1 cellular context compared by ENCODE assay signal in the genomic region with DNA sequence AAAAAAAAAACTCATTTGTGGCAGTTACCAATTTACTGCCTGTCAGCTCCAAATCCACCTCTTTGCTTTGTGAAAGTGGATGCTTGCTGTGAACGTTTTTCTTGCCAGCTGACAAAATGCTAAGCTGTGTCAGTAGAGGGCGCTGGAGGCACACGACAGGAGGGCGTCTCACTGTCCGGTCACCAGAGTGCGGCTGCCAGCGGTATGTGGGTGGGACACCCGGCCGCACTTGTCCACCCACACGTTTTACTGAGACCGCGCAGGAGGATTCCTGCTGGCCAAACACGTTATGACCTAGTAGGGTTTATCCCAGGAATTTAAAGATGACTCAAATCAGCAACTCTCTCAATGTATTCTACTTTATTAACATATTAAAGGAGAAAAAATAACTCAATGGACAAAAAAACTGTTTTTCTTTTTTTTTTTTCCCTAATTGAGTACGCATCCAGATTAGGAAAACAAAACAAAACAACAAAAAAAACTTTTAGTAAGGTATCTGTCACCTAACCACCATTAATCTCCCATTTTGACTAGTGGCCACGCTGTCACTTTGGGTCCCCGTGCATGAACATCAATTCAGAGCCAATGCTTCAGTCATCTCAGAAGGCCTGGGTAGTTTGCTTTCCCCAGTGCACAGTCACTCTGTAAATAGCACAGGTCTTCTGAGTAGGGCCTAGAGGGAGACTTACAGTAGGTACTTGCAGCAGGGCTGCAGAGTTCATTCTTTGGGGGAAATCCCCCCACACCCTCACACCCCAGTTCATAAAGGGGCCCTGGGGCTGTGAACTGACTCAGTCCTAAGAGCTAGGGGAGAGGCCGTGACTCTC.
A peak's percentile ranks its signal among the peaks of the same experiment; 100 is the strongest.
TF ChIP-seq lines count a peak whose summit lies in the region.

No MANE protein-coding gene starts in this region.

TF ChIP-seq in HEK293, 187 proteins besides CTCF, POLR2A, EP300 and RAD21 (continued from another document and continues in another):
- TF ChIP-seq, protein P1, sequence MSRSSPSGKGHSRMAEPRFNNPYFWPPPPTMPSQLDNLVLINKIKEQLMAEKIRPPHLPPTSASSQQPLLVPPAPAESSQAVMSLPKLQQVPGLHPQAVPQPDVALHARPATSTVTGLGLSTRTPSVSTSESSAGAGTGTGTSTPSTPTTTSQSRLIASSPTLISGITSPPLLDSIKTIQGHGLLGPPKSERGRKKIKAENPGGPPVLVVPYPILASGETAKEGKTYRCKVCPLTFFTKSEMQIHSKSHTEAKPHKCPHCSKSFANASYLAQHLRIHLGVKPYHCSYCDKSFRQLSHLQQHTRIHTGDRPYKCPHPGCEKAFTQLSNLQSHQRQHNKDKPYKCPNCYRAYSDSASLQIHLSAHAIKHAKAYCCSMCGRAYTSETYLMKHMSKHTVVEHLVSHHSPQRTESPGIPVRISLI (tag by site-specific recombination; IDR thresholded peaks at IDR 0.05): 0 out of 2 replicates have a peak, but pooled peaks have one; percentile 44
- no peak for TF ChIP-seq ZNF624 (tag by site-specific recombination; IDR thresholded peaks at IDR 0.05)
- no peak for TF ChIP-seq ZNF140 (tag by site-specific recombination; IDR thresholded peaks at IDR 0.05)
- TF ChIP-seq, protein P2, sequence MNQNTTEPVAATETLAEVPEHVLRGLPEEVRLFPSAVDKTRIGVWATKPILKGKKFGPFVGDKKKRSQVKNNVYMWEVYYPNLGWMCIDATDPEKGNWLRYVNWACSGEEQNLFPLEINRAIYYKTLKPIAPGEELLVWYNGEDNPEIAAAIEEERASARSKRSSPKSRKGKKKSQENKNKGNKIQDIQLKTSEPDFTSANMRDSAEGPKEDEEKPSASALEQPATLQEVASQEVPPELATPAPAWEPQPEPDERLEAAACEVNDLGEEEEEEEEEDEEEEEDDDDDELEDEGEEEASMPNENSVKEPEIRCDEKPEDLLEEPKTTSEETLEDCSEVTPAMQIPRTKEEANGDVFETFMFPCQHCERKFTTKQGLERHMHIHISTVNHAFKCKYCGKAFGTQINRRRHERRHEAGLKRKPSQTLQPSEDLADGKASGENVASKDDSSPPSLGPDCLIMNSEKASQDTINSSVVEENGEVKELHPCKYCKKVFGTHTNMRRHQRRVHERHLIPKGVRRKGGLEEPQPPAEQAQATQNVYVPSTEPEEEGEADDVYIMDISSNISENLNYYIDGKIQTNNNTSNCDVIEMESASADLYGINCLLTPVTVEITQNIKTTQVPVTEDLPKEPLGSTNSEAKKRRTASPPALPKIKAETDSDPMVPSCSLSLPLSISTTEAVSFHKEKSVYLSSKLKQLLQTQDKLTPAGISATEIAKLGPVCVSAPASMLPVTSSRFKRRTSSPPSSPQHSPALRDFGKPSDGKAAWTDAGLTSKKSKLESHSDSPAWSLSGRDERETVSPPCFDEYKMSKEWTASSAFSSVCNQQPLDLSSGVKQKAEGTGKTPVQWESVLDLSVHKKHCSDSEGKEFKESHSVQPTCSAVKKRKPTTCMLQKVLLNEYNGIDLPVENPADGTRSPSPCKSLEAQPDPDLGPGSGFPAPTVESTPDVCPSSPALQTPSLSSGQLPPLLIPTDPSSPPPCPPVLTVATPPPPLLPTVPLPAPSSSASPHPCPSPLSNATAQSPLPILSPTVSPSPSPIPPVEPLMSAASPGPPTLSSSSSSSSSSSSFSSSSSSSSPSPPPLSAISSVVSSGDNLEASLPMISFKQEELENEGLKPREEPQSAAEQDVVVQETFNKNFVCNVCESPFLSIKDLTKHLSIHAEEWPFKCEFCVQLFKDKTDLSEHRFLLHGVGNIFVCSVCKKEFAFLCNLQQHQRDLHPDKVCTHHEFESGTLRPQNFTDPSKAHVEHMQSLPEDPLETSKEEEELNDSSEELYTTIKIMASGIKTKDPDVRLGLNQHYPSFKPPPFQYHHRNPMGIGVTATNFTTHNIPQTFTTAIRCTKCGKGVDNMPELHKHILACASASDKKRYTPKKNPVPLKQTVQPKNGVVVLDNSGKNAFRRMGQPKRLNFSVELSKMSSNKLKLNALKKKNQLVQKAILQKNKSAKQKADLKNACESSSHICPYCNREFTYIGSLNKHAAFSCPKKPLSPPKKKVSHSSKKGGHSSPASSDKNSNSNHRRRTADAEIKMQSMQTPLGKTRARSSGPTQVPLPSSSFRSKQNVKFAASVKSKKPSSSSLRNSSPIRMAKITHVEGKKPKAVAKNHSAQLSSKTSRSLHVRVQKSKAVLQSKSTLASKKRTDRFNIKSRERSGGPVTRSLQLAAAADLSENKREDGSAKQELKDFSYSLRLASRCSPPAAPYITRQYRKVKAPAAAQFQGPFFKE (tag by site-specific recombination; IDR thresholded peaks at IDR 0.05; ENCODE audit: borderline replicate concordance): no peak
- no peak for TF ChIP-seq ZNF510 (tag by site-specific recombination; IDR thresholded peaks at IDR 0.05; ENCODE audit: insufficient replicate concordance)
- TF ChIP-seq ZNF664 (tag by site-specific recombination; IDR thresholded peaks at IDR 0.05): no peak
- TF ChIP-seq, protein P3, sequence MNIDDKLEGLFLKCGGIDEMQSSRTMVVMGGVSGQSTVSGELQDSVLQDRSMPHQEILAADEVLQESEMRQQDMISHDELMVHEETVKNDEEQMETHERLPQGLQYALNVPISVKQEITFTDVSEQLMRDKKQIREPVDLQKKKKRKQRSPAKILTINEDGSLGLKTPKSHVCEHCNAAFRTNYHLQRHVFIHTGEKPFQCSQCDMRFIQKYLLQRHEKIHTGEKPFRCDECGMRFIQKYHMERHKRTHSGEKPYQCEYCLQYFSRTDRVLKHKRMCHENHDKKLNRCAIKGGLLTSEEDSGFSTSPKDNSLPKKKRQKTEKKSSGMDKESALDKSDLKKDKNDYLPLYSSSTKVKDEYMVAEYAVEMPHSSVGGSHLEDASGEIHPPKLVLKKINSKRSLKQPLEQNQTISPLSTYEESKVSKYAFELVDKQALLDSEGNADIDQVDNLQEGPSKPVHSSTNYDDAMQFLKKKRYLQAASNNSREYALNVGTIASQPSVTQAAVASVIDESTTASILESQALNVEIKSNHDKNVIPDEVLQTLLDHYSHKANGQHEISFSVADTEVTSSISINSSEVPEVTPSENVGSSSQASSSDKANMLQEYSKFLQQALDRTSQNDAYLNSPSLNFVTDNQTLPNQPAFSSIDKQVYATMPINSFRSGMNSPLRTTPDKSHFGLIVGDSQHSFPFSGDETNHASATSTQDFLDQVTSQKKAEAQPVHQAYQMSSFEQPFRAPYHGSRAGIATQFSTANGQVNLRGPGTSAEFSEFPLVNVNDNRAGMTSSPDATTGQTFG (tag by site-specific recombination; IDR thresholded peaks at IDR 0.05; ENCODE audit: borderline replicate concordance): no peak
- TF ChIP-seq ZNF660 (tag by site-specific recombination; IDR thresholded peaks at IDR 0.05): peak; percentile 86
- TF ChIP-seq ZNF239 (tag by site-specific recombination; IDR thresholded peaks at IDR 0.05): no peak
- no peak for TF ChIP-seq SALL2 (tag by site-specific recombination; IDR thresholded peaks at IDR 0.05; ENCODE audit: borderline replicate concordance)
- TF ChIP-seq ZEB2 (tag by site-specific recombination; IDR thresholded peaks at IDR 0.05): peak; percentile 59
- no peak for TF ChIP-seq ZNF776 (tag by site-specific recombination; IDR thresholded peaks at IDR 0.05; ENCODE audit: borderline replicate concordance)
- no peak for TF ChIP-seq ZNF37A (tag by site-specific recombination; IDR thresholded peaks at IDR 0.05)
- no peak for TF ChIP-seq ZNF701 (tag by site-specific recombination; IDR thresholded peaks at IDR 0.05)
- TF ChIP-seq, protein P4, sequence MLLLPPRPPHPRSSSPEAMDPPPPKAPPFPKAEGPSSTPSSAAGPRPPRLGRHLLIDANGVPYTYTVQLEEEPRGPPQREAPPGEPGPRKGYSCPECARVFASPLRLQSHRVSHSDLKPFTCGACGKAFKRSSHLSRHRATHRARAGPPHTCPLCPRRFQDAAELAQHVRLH (tag by site-specific recombination; IDR thresholded peaks at IDR 0.05): no peak
- TF ChIP-seq, protein P5, sequence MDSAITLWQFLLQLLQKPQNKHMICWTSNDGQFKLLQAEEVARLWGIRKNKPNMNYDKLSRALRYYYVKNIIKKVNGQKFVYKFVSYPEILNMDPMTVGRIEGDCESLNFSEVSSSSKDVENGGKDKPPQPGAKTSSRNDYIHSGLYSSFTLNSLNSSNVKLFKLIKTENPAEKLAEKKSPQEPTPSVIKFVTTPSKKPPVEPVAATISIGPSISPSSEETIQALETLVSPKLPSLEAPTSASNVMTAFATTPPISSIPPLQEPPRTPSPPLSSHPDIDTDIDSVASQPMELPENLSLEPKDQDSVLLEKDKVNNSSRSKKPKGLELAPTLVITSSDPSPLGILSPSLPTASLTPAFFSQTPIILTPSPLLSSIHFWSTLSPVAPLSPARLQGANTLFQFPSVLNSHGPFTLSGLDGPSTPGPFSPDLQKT (IDR thresholded peaks at IDR 0.05; ENCODE audit: borderline replicate concordance, low read depth, low read length): no peak
- no peak for TF ChIP-seq ZBTB7A (tag by site-specific recombination; IDR thresholded peaks at IDR 0.05; ENCODE audit: low read depth)
- no peak for TF ChIP-seq OVOL3 (tag by site-specific recombination; IDR thresholded peaks at IDR 0.05)
- TF ChIP-seq, protein P6, sequence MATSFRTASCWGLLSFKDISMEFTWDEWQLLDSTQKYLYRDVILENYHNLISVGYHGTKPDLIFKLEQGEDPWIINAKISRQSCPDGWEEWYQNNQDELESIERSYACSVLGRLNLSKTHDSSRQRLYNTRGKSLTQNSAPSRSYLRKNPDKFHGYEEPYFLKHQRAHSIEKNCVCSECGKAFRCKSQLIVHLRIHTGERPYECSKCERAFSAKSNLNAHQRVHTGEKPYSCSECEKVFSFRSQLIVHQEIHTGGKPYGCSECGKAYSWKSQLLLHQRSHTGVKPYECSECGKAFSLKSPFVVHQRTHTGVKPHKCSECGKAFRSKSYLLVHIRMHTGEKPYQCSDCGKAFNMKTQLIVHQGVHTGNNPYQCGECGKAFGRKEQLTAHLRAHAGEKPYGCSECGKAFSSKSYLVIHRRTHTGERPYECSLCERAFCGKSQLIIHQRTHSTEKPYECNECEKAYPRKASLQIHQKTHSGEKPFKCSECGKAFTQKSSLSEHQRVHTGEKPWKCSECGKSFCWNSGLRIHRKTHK (tag by site-specific recombination; IDR thresholded peaks at IDR 0.05): no peak
- TF ChIP-seq ZFP41 (tag by site-specific recombination; IDR thresholded peaks at IDR 0.05; ENCODE audit: borderline replicate concordance): no peak
- TF ChIP-seq ZNF830 (tag by site-specific recombination; IDR thresholded peaks at IDR 0.05; ENCODE audit: low read depth): no peak
- TF ChIP-seq, protein P7, sequence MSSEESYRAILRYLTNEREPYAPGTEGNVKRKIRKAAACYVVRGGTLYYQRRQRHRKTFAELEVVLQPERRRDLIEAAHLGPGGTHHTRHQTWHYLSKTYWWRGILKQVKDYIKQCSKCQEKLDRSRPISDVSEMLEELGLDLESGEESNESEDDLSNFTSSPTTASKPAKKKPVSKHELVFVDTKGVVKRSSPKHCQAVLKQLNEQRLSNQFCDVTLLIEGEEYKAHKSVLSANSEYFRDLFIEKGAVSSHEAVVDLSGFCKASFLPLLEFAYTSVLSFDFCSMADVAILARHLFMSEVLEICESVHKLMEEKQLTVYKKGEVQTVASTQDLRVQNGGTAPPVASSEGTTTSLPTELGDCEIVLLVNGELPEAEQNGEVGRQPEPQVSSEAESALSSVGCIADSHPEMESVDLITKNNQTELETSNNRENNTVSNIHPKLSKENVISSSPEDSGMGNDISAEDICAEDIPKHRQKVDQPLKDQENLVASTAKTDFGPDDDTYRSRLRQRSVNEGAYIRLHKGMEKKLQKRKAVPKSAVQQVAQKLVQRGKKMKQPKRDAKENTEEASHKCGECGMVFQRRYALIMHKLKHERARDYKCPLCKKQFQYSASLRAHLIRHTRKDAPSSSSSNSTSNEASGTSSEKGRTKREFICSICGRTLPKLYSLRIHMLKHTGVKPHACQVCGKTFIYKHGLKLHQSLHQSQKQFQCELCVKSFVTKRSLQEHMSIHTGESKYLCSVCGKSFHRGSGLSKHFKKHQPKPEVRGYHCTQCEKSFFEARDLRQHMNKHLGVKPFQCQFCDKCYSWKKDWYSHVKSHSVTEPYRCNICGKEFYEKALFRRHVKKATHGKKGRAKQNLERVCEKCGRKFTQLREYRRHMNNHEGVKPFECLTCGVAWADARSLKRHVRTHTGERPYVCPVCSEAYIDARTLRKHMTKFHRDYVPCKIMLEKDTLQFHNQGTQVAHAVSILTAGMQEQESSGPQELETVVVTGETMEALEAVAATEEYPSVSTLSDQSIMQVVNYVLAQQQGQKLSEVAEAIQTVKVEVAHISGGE (tag by site-specific recombination; conservative IDR thresholded peaks at IDR 0.05; ENCODE audit: low read depth): no peak
- no peak for TF ChIP-seq ZNF76 (tag by site-specific recombination; IDR thresholded peaks at IDR 0.05; ENCODE audit: borderline replicate concordance, low read depth)
- 0 out of 2 replicates have a peak, but pooled peaks have one; percentile 22 for TF ChIP-seq ZNF629 (tag by site-specific recombination; IDR thresholded peaks at IDR 0.05)
- 0 out of 2 replicates have a peak, but pooled peaks have one; percentile 25 for TF ChIP-seq ZNF600 (tag by site-specific recombination; IDR thresholded peaks at IDR 0.05)
- TF ChIP-seq, protein P8, sequence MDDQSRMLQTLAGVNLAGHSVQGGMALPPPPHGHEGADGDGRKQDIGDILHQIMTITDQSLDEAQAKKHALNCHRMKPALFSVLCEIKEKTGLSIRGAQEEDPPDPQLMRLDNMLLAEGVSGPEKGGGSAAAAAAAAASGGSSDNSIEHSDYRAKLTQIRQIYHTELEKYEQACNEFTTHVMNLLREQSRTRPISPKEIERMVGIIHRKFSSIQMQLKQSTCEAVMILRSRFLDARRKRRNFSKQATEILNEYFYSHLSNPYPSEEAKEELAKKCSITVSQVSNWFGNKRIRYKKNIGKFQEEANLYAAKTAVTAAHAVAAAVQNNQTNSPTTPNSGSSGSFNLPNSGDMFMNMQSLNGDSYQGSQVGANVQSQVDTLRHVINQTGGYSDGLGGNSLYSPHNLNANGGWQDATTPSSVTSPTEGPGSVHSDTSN (CRISPR knock-in tag; IDR thresholded peaks at IDR 0.05): no peak
- TF ChIP-seq ZNF223 (tag by site-specific recombination; IDR thresholded peaks at IDR 0.05): no peak
- TF ChIP-seq ZNF785 (tag by site-specific recombination; IDR thresholded peaks at IDR 0.05): no peak
- no peak for TF ChIP-seq ZNF114 (tag by site-specific recombination; IDR thresholded peaks at IDR 0.05)
- TF ChIP-seq GLI2 (tag by site-specific recombination; IDR thresholded peaks at IDR 0.05; ENCODE audit: borderline replicate concordance, low read depth): no peak
- TF ChIP-seq ZNF561 (tag by site-specific recombination; IDR thresholded peaks at IDR 0.05; ENCODE audit: borderline replicate concordance): no peak
- peak; percentile 45; the same call in 1 of the 2 replicates for TF ChIP-seq PRDM1 (tag by site-specific recombination; IDR thresholded peaks at IDR 0.05)
- no peak for TF ChIP-seq MEIS1 (CRISPR knock-in tag; IDR thresholded peaks at IDR 0.05; ENCODE audit: borderline replicate concordance)
- no peak for TF ChIP-seq ZNF433 (tag by site-specific recombination; IDR thresholded peaks at IDR 0.05; ENCODE audit: low read depth)
- TF ChIP-seq ZNF423 (tag by site-specific recombination; IDR thresholded peaks at IDR 0.05): no peak
